In the genomic region with DNA sequence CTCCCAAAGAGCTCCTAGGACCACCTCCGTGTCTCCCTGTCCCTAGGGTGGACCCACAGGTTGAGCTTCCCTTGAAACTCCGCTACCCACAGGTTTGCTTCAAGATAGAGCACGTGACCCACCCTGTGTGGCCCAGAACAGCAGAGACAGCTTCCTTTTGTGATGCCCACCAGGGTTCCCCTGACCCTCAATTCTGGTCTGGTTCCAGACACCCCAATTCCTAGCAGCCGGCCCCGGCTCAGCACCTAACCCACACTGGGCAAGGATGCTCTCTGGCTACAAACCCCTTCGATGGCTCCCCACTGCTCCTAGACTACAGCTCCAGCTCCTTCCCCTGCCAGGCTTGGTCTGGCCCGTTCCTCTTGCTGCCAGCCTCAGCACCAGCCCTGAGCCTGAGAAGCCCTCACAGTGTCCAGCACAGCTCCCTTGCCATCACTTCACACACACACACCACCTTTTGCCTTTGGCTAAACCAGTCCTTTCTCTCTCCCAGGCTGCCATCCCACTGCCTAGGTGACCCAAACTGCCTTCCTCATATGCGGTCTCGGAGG, we compare ENCODE assay signal across 11 cellular contexts. TPM values are rescaled to one million over a fixed set of nuclear protein-coding genes. Genes with fewer than 3 reads are reported as not detected.
DNase-seq lines count a peak whose midpoint lies in the region; ATAC-seq, FAIRE-seq and TF ChIP-seq lines count a peak whose summit lies in the region.
"Had no signal": no experiment of that assay in that cellular context is flagged by ENCODE, and none has a peak within 500 bp of the region (broad histone marks: within the 10 kb centered on the region; RNA-seq: fewer than 3 reads in every experiment).

No MANE protein-coding gene starts in this region.

- ATAC-seq in A549, result peak; percentile 38 to 48; a peak in 4 of 6 replicates

- POLR2A ChIA-PET in A549 (lab: Yijun Ruan, JAX), result no interaction called here
- POLR2A ChIA-PET in activated CD4-positive, alpha-beta memory T cell treated with anti-CD3 and anti-CD28 coated beads for 36 hours (lab: Charles Lee), result no interaction called here

- CTCF ChIA-PET in A549 (lab: Yijun Ruan, JAX), result interaction anchor here (0.5 to 5.9 kb wide), 39 partner anchors 8 to 726 kb away, joined by 3 to 78 read pairs (median 5); a partner anchor contains a TSS
- CTCF ChIA-PET in activated CD4-positive, alpha-beta memory T cell treated with anti-CD3 and anti-CD28 coated beads for 36 hours (lab: Charles Lee), result interaction anchor here (0.7 to 6.3 kb wide), 29 partner anchors 8 to 725 kb away, joined by 3 to 50 read pairs (median 5); a partner anchor contains a TSS

- H3K4me2 ChIP-seq in A549, result peak overlapping the region; percentile 71
- 0 out of 2 replicates have a peak overlapping the region, but pooled peaks have one; percentile 14 for H3K4me2 ChIP-seq in DOHH2 (ENCODE audit: low read length)

- no peak overlapping the region for H3K27ac Mint-ChIP-seq in activated CD4-positive, alpha-beta memory T cell treated with anti-CD3 and anti-CD28 coated beads for 36 hours

- no peaks in the 10 kb centered on the region for H3K79me2 ChIP-seq in DOHH2 (ENCODE audit: control insufficient read depth, low read length)

- no peaks in the 10 kb centered on the region for H3K9me2 ChIP-seq in DOHH2 (replicated peaks; ENCODE audit: control insufficient read depth, low read length)

- H3K4me3 ChIP-seq in A549, result peak overlapping the region; percentile 35
- no peak overlapping the region for H3K4me3 ChIP-seq in DOHH2 (ENCODE audit: low read length)
- H3K4me3 ChIP-seq: heart left ventricle had no signal

- no peaks in the 10 kb centered on the region for H4K20me1 ChIP-seq in DOHH2 (ENCODE audit: control insufficient read depth, insufficient read depth, low read depth, low read length)

- no peak for DNase-seq in A549 (ENCODE audit: low read depth in 1 of 2, low spot score in 1 of 2)
- no peak for DNase-seq in activated CD4-positive, alpha-beta memory T cell treated with anti-CD3 and anti-CD28 coated beads for 36 hours
- DNase-seq in iPS-NIHi7 (ENCODE audit: extremely low spot score), result peak; percentile 2
- DNase-seq in NCI-H1694 treated with DMSO at 0.1 percent for 48 hours (lab: John Stamatoyannopoulos, UW), result no peak
- DNase-seq in Kasumi-1 (lab: John Stamatoyannopoulos, UW), result no peak
- no peak for DNase-seq in NCI-H2029 (lab: John Stamatoyannopoulos, UW)
- no peak for DNase-seq in cerebellar nuclear complex (lab: John Stamatoyannopoulos, UW)

- H3K4me3 Mint-ChIP-seq in activated CD4-positive, alpha-beta memory T cell treated with anti-CD3 and anti-CD28 coated beads for 36 hours, result peak overlapping the region; percentile 65

- WGBS in A549 (ENCODE audit: missing lambda C conversion rate), result 52% methylated on average over 9 of the region's 9 CpGs

- TF ChIP-seq POLR2A in A549 (IDR thresholded peaks at IDR 0.05; ENCODE audit: low read length), result no peak

- no peaks in the 10 kb centered on the region for H3K27me3 ChIP-seq in DOHH2 (ENCODE audit: control insufficient read depth, low read length)

- intact Hi-C loops in activated CD4-positive, alpha-beta memory T cell treated with anti-CD3 and anti-CD28 coated beads for 36 hours (cut with micrococcal nuclease), result loop anchor here (1.0 to 10.0 kb wide), 4 partner anchors 112 to 725 kb away; no protein-coding TSS in a partner anchor

- H3K4me1 ChIP-seq in A549 (no peaks in the 10 kb centered on the region), DOHH2 (ENCODE audit: control insufficient read depth, low read length) (no peaks in the 10 kb centered on the region)
- H3K4me1 ChIP-seq: heart left ventricle had no signal

- FAIRE-seq in A549 (lab: Jason Lieb, UNC), result peak; percentile 32
- FAIRE-seq: colon had no signal

- no peaks in the 10 kb centered on the region for H3K36me3 ChIP-seq in DOHH2 (ENCODE audit: control insufficient read depth, low read length)
- H3K36me3 ChIP-seq: heart left ventricle had no signal

- H3K27ac ChIP-seq in A549, result peak overlapping the region; percentile 30 to 63; a peak in 3 of 6 replicates
- H3K27ac ChIP-seq in DOHH2 (ENCODE audit: low read depth, low read length), result no peak overlapping the region

- H3K27me3 Mint-ChIP-seq in activated CD4-positive, alpha-beta memory T cell treated with anti-CD3 and anti-CD28 coated beads for 36 hours, result peaks cover 3% of the 10 kb centered on the region

- TF ChIP-seq CTCF in A549 (IDR thresholded peaks at IDR 0.05) (no peak), DOHH2 (IDR thresholded peaks at IDR 0.05; ENCODE audit: low read depth, low read length, poor library complexity, severe bottlenecking) (no peak)

- peaks cover 5% of the 10 kb centered on the region for H3K4me1 Mint-ChIP-seq in activated CD4-positive, alpha-beta memory T cell treated with anti-CD3 and anti-CD28 coated beads for 36 hours (ENCODE audit: low read depth)

- H3K9me3 ChIP-seq in A549, result no peaks in the 10 kb centered on the region
- no peaks in the 10 kb centered on the region for H3K9me3 ChIP-seq in DOHH2 (ENCODE audit: control insufficient read depth, insufficient read depth, low read length)
- H3K9me3 ChIP-seq: heart left ventricle had no signal

- TF ChIP-seq RAD21 in A549 (conservative IDR thresholded peaks at IDR 0.05 in 1 of 2, IDR thresholded peaks at IDR 0.05 in 1 of 2), result no peak

- TF ChIP-seq EP300 in A549 (IDR thresholded peaks at IDR 0.05), result no peak

- H3K9me3 Mint-ChIP-seq in activated CD4-positive, alpha-beta memory T cell treated with anti-CD3 and anti-CD28 coated beads for 36 hours, result no peaks in the 10 kb centered on the region

- H3F3A ChIP-seq in DOHH2 (ENCODE audit: control insufficient read depth, insufficient read depth), result no peaks in the 10 kb centered on the region

- H3K36me3 Mint-ChIP-seq in activated CD4-positive, alpha-beta memory T cell treated with anti-CD3 and anti-CD28 coated beads for 36 hours, result no peaks in the 10 kb centered on the region

TF ChIP-seq in A549, 52 proteins besides CTCF, POLR2A, EP300 and RAD21:
- TF ChIP-seq RARB (CRISPR knock-in tag; IDR thresholded peaks at IDR 0.05), result no peak
- TF ChIP-seq, protein P1, sequence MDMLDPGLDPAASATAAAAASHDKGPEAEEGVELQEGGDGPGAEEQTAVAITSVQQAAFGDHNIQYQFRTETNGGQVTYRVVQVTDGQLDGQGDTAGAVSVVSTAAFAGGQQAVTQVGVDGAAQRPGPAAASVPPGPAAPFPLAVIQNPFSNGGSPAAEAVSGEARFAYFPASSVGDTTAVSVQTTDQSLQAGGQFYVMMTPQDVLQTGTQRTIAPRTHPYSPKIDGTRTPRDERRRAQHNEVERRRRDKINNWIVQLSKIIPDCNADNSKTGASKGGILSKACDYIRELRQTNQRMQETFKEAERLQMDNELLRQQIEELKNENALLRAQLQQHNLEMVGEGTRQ (IDR thresholded peaks at IDR 0.05), result 0 out of 2 replicates have a peak, but pooled peaks have one; percentile 7

RNA-seq across cellular contexts. Expression of a gene that starts 6.3 kb away (rescaled TPM):
- polyA plus RNA-seq in A549 (2011; rRNA removed), result 0.17 TPM in 2 replicates
- 0.08 and 0.09 TPM in 2 replicates for polyA plus RNA-seq in A549 (2012; cell fraction: cytosol; rRNA removed)
- polyA plus RNA-seq in A549 (2012; cell fraction: nucleus; rRNA removed), result 0.64 and 1.3 TPM in 2 replicates
- polyA plus RNA-seq in A549 (2017; fragmentation: RNase III; extraction: RNeasy Plus Mini Kit Qiagen cat#74134 plus additional on column Dnase treatment), result 0.13 to 0.30 TPM (median 0.25 TPM) in 3 replicates
- polyA minus RNA-seq in A549 (2011; rRNA and poly(A)+ RNA removed), result not detected in 2 replicates
- total RNA-seq in activated CD4-positive, alpha-beta memory T cell treated with anti-CD3 and anti-CD28 coated beads for 36 hours, result under 1 TPM in 1 of 2 experiments, not detected in 1; 0.36 TPM

RNA-seq across cellular contexts. Expression of a gene that starts 20.4 kb away (rescaled TPM):
- 0.65 and 0.75 TPM in 2 replicates for polyA plus RNA-seq in A549 (2011; rRNA removed)
- 2.0 and 3.1 TPM in 2 replicates for polyA plus RNA-seq in A549 (2012; cell fraction: cytosol; rRNA removed)
- 2.5 and 2.8 TPM in 2 replicates for polyA plus RNA-seq in A549 (2012; cell fraction: nucleus; rRNA removed)
- 1.3 to 1.6 TPM (median 1.3 TPM) in 3 replicates for polyA plus RNA-seq in A549 (2017; fragmentation: RNase III; extraction: RNeasy Plus Mini Kit Qiagen cat#74134 plus additional on column Dnase treatment)
- 0.70 and 1.1 TPM in 2 replicates for polyA minus RNA-seq in A549 (2011; rRNA and poly(A)+ RNA removed)
- under 1 TPM; 0.12 to 0.26 TPM for total RNA-seq in activated CD4-positive, alpha-beta memory T cell treated with anti-CD3 and anti-CD28 coated beads for 36 hours
- total RNA-seq: myocyte had no signal

RNA-seq across cellular contexts. Expression of a gene that starts 20.4 kb away (rescaled TPM):
- polyA plus RNA-seq in A549 (2011; rRNA removed) (2.0 and 3.4 TPM in 2 replicates), A549 (2017; fragmentation: RNase III; extraction: RNeasy Plus Mini Kit Qiagen cat#74134 plus additional on column Dnase treatment) (5.7 to 6.9 TPM (median 6.1 TPM) in 3 replicates)
- 4.2 and 7.4 TPM in 2 replicates for polyA plus RNA-seq in A549 (2012; cell fraction: cytosol; rRNA removed)
- polyA plus RNA-seq in A549 (2012; cell fraction: nucleus; rRNA removed), result 10.2 and 14.9 TPM in 2 replicates
- 8.6 and 9.8 TPM in 2 replicates for polyA minus RNA-seq in A549 (2011; rRNA and poly(A)+ RNA removed)
- total RNA-seq in activated CD4-positive, alpha-beta memory T cell treated with anti-CD3 and anti-CD28 coated beads for 36 hours, result 1 to 10 TPM in 1 of 2 experiments, under 1 TPM in 1; 0.95 to 1.3 TPM

RNA-seq across cellular contexts. Expression of a gene that starts 56.8 kb away (rescaled TPM):
- polyA plus RNA-seq in A549 (2011; rRNA removed) (217 and 257 TPM in 2 replicates), A549 (2017; fragmentation: RNase III; extraction: RNeasy Plus Mini Kit Qiagen cat#74134 plus additional on column Dnase treatment) (335 to 351 TPM (median 349 TPM) in 3 replicates)
- polyA plus RNA-seq in A549 (2012; cell fraction: cytosol; rRNA removed), result 205 and 233 TPM in 2 replicates
- 237 and 262 TPM in 2 replicates for polyA plus RNA-seq in A549 (2012; cell fraction: nucleus; rRNA removed)
- 175 and 185 TPM in 2 replicates for polyA minus RNA-seq in A549 (2011; rRNA and poly(A)+ RNA removed)
- 100 to 1,000 TPM; 119 to 121 TPM for total RNA-seq in activated CD4-positive, alpha-beta memory T cell treated with anti-CD3 and anti-CD28 coated beads for 36 hours

RNA-seq across cellular contexts. Expression of a gene that starts 57.3 kb away (rescaled TPM):
- polyA plus RNA-seq in A549 (2011; rRNA removed) (1.7 and 1.8 TPM in 2 replicates), A549 (2017; fragmentation: RNase III; extraction: RNeasy Plus Mini Kit Qiagen cat#74134 plus additional on column Dnase treatment) (3.3 to 5.1 TPM (median 3.8 TPM) in 3 replicates)
- polyA plus RNA-seq in A549 (2012; cell fraction: cytosol; rRNA removed), result 3.0 and 3.8 TPM in 2 replicates
- 10.0 and 12.8 TPM in 2 replicates for polyA plus RNA-seq in A549 (2012; cell fraction: nucleus; rRNA removed)
- 2.1 and 4.0 TPM in 2 replicates for polyA minus RNA-seq in A549 (2011; rRNA and poly(A)+ RNA removed)
- total RNA-seq in activated CD4-positive, alpha-beta memory T cell treated with anti-CD3 and anti-CD28 coated beads for 36 hours, result 1 to 10 TPM; 4.8 TPM
